Comparison of ENCODE assay signal across 9 cellular contexts in genomic region chr4:86223472-86223871, GRCh38.
DNase-seq lines count a peak whose midpoint lies in the region; ATAC-seq and TF ChIP-seq lines count a peak whose summit lies in the region.
"Had no signal": no experiment of that assay in that cellular context is flagged by ENCODE, and none has a peak within 500 bp of the region (broad histone marks: within the 10 kb centered on the region; RNA-seq: fewer than 3 reads in every experiment).

No MANE protein-coding gene starts in this region.

- H3K4me3 ChIP-seq in esophagus squamous epithelium (no peak overlapping the region), sigmoid colon (no peak overlapping the region), ascending aorta (no peak overlapping the region)
- H3K4me3 ChIP-seq: SK-N-MC had no signal

- DNase-seq in EL (peak; percentile 40), M059J (ENCODE audit: low read depth) (peak; percentile 36), esophagus squamous epithelium (lab: John Stamatoyannopoulos, UW) (no peak), Ammon's horn (ENCODE audit: low spot score) (no peak), sigmoid colon (no peak), cerebellar nuclear complex (lab: John Stamatoyannopoulos, UW) (no peak), ascending aorta (ENCODE audit: low spot score in 2 of 2) (no peak)

- no peak for TF ChIP-seq POLR2A in esophagus squamous epithelium (IDR thresholded peaks at IDR 0.05)
- TF ChIP-seq POLR2A in sigmoid colon (IDR thresholded peaks at IDR 0.05), result no peak

- no peak for TF ChIP-seq EP300 in sigmoid colon (IDR thresholded peaks at IDR 0.05)

- H3K27ac ChIP-seq in esophagus squamous epithelium (no peak overlapping the region), sigmoid colon (no peak overlapping the region), ascending aorta (no peak overlapping the region)
- H3K27ac ChIP-seq: SK-N-MC had no signal

- peaks cover 0 to 15% (median 5%) of the 10 kb centered on the region in 3 donors for H3K4me1 ChIP-seq in esophagus squamous epithelium
- peaks cover 0 to 11% (median 5%) of the 10 kb centered on the region in 4 donors for H3K4me1 ChIP-seq in sigmoid colon
- no peaks in the 10 kb centered on the region for H3K4me1 ChIP-seq in ascending aorta

- H3K36me3 ChIP-seq in esophagus squamous epithelium (no peaks in the 10 kb centered on the region), sigmoid colon (no peaks in the 10 kb centered on the region), ascending aorta (no peaks in the 10 kb centered on the region)

- no peaks in the 10 kb centered on the region for H3K27me3 ChIP-seq in esophagus squamous epithelium
- no peaks in the 10 kb centered on the region for H3K27me3 ChIP-seq in sigmoid colon
- H3K27me3 ChIP-seq in ascending aorta, result no peaks in the 10 kb centered on the region

- WGBS in esophagus squamous epithelium, 2 donors, result 60 to 78% methylated on average over 3 of the region's 3 CpGs
- 28 to 49% methylated on average over 3 of the region's 3 CpGs for WGBS in sigmoid colon, 2 donors

- intact Hi-C loops in esophagus squamous epithelium (cut with DNase I), result no loop called here
- intact Hi-C loops in sigmoid colon (cut with DNase I), result no loop called here
- intact Hi-C loops in ascending aorta (cut with DNase I), result no loop called here

- ATAC-seq in GM21619 (IDR thresholded peaks at IDR 0.05; ENCODE audit: unreplicated experiment), result peak; percentile 63

- H3K9me3 ChIP-seq in esophagus squamous epithelium (no peaks in the 10 kb centered on the region), sigmoid colon (no peaks in the 10 kb centered on the region), ascending aorta (no peaks in the 10 kb centered on the region)

- TF ChIP-seq CTCF in esophagus squamous epithelium (IDR thresholded peaks at IDR 0.05), result peak in 4 of 6 experiments; percentile 14 to 46 (median 24)
- no peak for TF ChIP-seq CTCF in sigmoid colon (IDR thresholded peaks at IDR 0.05)
- peak in 1 of 3 experiments; percentile 11 for TF ChIP-seq CTCF in ascending aorta (IDR thresholded peaks at IDR 0.05)

Comparison
In these comparisons a context has a peak if more than half of its experiments do, and no peak if none do; other contexts are left out.
1. DNase-seq: peak in EL (single experiment) and M059J (single experiment); none in esophagus squamous epithelium (single experiment), Ammon's horn (single experiment), sigmoid colon (single experiment), cerebellar nuclear complex (0 of 2) and ascending aorta (0 of 2).
2. CTCF ChIP-seq: peak in esophagus squamous epithelium (4 of 6); none in sigmoid colon (0 of 4).